Comparison of ENCODE assay signal across 10 cellular contexts in the genomic region with DNA sequence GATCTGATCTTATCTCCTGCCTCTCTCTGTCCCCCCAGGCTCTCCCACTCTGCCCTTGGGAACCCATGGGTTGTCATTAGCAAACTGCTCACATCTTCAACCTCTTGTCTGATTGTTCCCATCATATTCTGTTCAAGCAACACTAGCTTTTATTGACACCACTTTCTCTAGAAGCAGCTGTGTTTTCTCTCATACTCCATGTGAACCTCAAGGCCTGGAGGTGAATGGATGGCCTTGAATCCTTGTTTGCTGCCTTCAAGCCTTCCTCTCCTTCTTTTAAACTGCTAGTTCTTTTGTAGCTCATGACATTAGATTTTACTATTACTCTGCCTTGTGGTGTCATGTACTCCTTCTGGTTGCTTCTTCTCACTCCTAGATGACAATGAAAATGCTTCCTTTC.
"Had no signal": no experiment of that assay in that cellular context is flagged by ENCODE, and none has a peak within 500 bp of the region (broad histone marks: within the 10 kb centered on the region; RNA-seq: fewer than 3 reads in every experiment).

No MANE protein-coding gene starts in this region.

- H3K4me1 ChIP-seq: HAP-1 had no signal

- H3K4me3 ChIP-seq: GM23248, HAP-1, K562 had no signal

- FAIRE-seq: HepG2, K562 had no signal

- H3K27ac ChIP-seq: GM23248, HL-60 had no signal

- DNase-seq: GM23248, H7, HFFc6, IMR-90, KG1 had no signal

- ATAC-seq: HCT116, HepG2, K562 had no signal

- H2AFZ ChIP-seq: GM23248 had no signal

- H3K9ac ChIP-seq: GM23248 had no signal

- H3K9me3 ChIP-seq: HAP-1 had no signal

- H3K36me3 ChIP-seq: HAP-1 had no signal
